11 cellular contexts compared by ENCODE assay signal in genomic region chr2:120914839-120915521, GRCh38.
DNase-seq lines count a peak whose midpoint lies in the region; ATAC-seq and TF ChIP-seq lines count a peak whose summit lies in the region.
"Had no signal": no experiment of that assay in that cellular context is flagged by ENCODE, and none has a peak within 500 bp of the region (broad histone marks: within the 10 kb centered on the region; RNA-seq: fewer than 3 reads in every experiment).

No MANE protein-coding gene starts in this region.

- no TSS peak for BruUV-seq in Panc1 (replicated peaks; lab: Mats Ljungman, UMichigan)

- H3K27ac ChIP-seq in AG04450 (ENCODE audit: low read depth, low read length) (peak overlapping the region; percentile 70), Panc1 (ENCODE audit: low read length) (peak overlapping the region; percentile 54), mesodermal cell (ENCODE audit: low read depth, low read length, severe bottlenecking) (peak overlapping the region; percentile 71)
- H3K27ac ChIP-seq: C4-2B had no signal

- intact Hi-C loops in Panc1 (cut with micrococcal nuclease; ENCODE audit: unreplicated experiment): no loop called here

- DNase-seq in AG04450 (ENCODE audit: low read depth, low spot score) (peak; percentile 68), Panc1 (ENCODE audit: low read depth, low spot score) (no peak), epithelial cell of proximal tubule (ENCODE audit: low read depth) (peak; percentile 41), NCI-H187 treated with DMSO at 0.1 percent for 48 hours (lab: John Stamatoyannopoulos, UW) (no peak), NCI-H128 (lab: John Stamatoyannopoulos, UW; ENCODE audit: unreplicated experiment) (no peak)
- DNase-seq in central memory CD4-positive, alpha-beta T cell: no peak
- DNase-seq in stimulated activated CD8-positive, alpha-beta memory T cell treated with anti-CD3 and anti-CD28 coated beads, Interleukin-4, amount 100 ng/mL, for 48 hours: no peak
- DNase-seq: naive B cell, NCI-H69 had no signal

- no peaks in the 10 kb centered on the region for H3K36me3 ChIP-seq in Panc1 (ENCODE audit: control insufficient read depth, insufficient read depth, low read length)
- H3K36me3 ChIP-seq in mesodermal cell (ENCODE audit: control insufficient read depth, insufficient read depth, low read length): peaks cover 18% of the 10 kb centered on the region

- POLR2A ChIA-PET in AG04450 (lab: Yijun Ruan, JAX): interaction anchor here (0.6 to 1.4 kb wide), 4 partner anchors 19 to 178 kb away, joined by 3 to 5 read pairs (median 4); no protein-coding TSS in a partner anchor
- POLR2A ChIA-PET in Panc1 (lab: Charles Lee): no interaction called here

- CTCF ChIA-PET in AG04450 (lab: Charles Lee) (interaction anchor here (0.5 kb wide), 1 partner anchor 180 kb away, joined by 4 read pairs; no protein-coding TSS in a partner anchor), Panc1 (lab: Charles Lee) (interaction anchor here (0.6 kb wide), 1 partner anchor 164 kb away, joined by 9 read pairs; no protein-coding TSS in a partner anchor)

- 68 to 72% methylated on average over 11 to 12 of the region's 17 CpGs for WGBS in mesodermal cell (ENCODE audit: insufficient coverage in 2 of 2), 2 experiments

- H3K9me3 ChIP-seq in AG04450 (ENCODE audit: control insufficient read depth, insufficient read depth, low read length) (no peaks in the 10 kb centered on the region), Panc1 (ENCODE audit: control insufficient read depth, insufficient read depth, low read depth, low read length) (no peaks in the 10 kb centered on the region), mesodermal cell (ENCODE audit: control insufficient read depth, low read length) (no peaks in the 10 kb centered on the region)

- H3K4me1 ChIP-seq in Panc1 (ENCODE audit: control insufficient read depth, insufficient read depth, low read length) (peaks cover 30% of the 10 kb centered on the region), mesodermal cell (ENCODE audit: control insufficient read depth, insufficient read depth, low read length, poor library complexity, severe bottlenecking) (peaks cover 60% of the 10 kb centered on the region)

- H3K27me3 ChIP-seq in AG04450 (ENCODE audit: control insufficient read depth, insufficient read depth, low read length): no peaks in the 10 kb centered on the region
- no peaks in the 10 kb centered on the region for H3K27me3 ChIP-seq in Panc1 (ENCODE audit: control insufficient read depth, insufficient read depth, low read length)

- in situ Hi-C loops in Panc1 (cut with HindIII; ENCODE audit: low pct_unique_long_range_greater_than_20kb, low sequenced_read_pairs): no loop called here

- H3K4me3 ChIP-seq in AG04450 (ENCODE audit: low read depth, low read length): no peak overlapping the region
- no peak overlapping the region for H3K4me3 ChIP-seq in Panc1 (ENCODE audit: low read depth in 2 of 2, low read length in 2 of 2)
- H3K4me3 ChIP-seq in epithelial cell of proximal tubule (ENCODE audit: low read depth, low read length): no peak overlapping the region
- no peak overlapping the region for H3K4me3 ChIP-seq in mesodermal cell (ENCODE audit: extremely low read depth, insufficient read depth, low read length, poor library complexity, severe bottlenecking)

- TF ChIP-seq CTCF in AG04450 (IDR thresholded peaks at IDR 0.05; ENCODE audit: low read depth, low read length) (no peak), Panc1 (IDR thresholded peaks at IDR 0.05) (no peak), epithelial cell of proximal tubule (conservative IDR thresholded peaks at IDR 0.05; ENCODE audit: low read depth, low read length) (no peak)

- peak; percentile 86 for ATAC-seq in Panc1

Comparison
In these comparisons a context has a peak if more than half of its experiments do, and no peak if none do; other contexts are left out.
1. DNase-seq: peak in AG04450 (single experiment) and epithelial cell of proximal tubule (single experiment); none in Panc1 (single experiment), central memory CD4-positive, alpha-beta T cell (single experiment), NCI-H187 treated with DMSO at 0.1 percent for 48 hours (single experiment), stimulated activated CD8-positive, alpha-beta memory T cell treated with anti-CD3 and anti-CD28 coated beads, Interleukin-4, amount 100 ng/mL, for 48 hours (single experiment) and NCI-H128 (single experiment).
2. Peak in every context shown above with its lines, with median percentiles within 50 percentile points of each other: H3K27ac ChIP-seq.